9 cellular contexts compared by ENCODE assay signal in the genomic region with DNA sequence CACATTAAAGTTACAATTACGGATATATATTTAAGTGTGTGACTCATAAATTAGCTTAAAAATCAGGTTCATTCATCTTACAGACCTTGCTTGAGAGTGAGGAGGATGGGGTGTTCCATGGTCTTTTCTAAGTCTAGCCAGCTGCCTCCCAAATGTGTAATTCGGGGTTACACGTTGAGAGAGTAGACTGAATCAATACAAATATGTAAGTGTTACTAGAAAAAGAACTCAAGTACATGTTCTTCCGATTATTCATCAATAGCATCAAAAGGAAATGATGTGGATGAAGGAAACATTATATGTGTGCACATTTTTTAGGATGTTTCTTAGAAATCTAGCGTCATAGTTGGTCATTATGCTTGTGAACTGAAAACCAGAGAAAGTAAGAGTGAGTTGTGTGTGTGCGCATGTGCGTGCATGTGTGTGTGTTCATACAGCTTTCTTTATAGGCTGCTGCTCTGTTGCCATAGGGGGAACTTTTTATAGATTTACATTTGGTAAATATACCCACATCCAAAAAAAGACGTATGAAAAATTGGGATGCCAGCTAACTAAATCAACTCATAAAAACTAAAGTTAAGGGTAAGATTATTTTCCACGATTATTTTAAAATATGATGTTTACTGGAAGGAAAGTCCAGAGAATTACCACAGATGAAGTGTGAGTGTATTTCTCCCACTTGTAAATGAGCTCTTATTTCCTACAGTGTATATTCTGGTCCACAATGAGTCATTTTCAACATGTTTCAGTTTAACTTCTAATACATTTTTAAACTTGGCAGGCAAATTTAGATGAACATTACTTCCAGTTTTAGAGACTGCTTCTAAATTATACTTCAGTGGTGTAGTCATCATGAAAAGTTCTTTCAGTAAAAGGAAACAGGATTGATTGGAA.
DNase-seq lines count a peak whose midpoint lies in the region; ATAC-seq lines count a peak whose summit lies in the region.
"Had no signal": no experiment of that assay in that cellular context is flagged by ENCODE, and none has a peak within 500 bp of the region (broad histone marks: within the 10 kb centered on the region; RNA-seq: fewer than 3 reads in every experiment).

No MANE protein-coding gene starts in this region.

- peak; percentile 83 for ATAC-seq in GM19035 (IDR thresholded peaks at IDR 0.05; ENCODE audit: unreplicated experiment)
- peak; percentile 83 for ATAC-seq in HG02981 (IDR thresholded peaks at IDR 0.05; ENCODE audit: unreplicated experiment)

- peak; percentile 53 for DNase-seq in ELR (ENCODE audit: low read depth)
- peak; percentile 10 for DNase-seq in amniotic epithelial cell (ENCODE audit: low read depth)
- no peak for DNase-seq in DMS53 (lab: John Stamatoyannopoulos, UW)
- no peak for DNase-seq in kidney tubule cell (ENCODE audit: low spot score)
- DNase-seq in effector CD8-positive, alpha-beta T cell (lab: John Stamatoyannopoulos, UW) = no peak
- DNase-seq in NCI-H446 (lab: John Stamatoyannopoulos, UW) = no peak
- DNase-seq: NCI-H69 had no signal

Comparison
In these comparisons a context has a peak if more than half of its experiments do, and no peak if none do; other contexts are left out.
1. DNase-seq: peak in ELR (single experiment) and amniotic epithelial cell (single experiment); none in DMS53 (single experiment), kidney tubule cell (single experiment), effector CD8-positive, alpha-beta T cell (single experiment) and NCI-H446 (0 of 2).